In the genomic region with DNA sequence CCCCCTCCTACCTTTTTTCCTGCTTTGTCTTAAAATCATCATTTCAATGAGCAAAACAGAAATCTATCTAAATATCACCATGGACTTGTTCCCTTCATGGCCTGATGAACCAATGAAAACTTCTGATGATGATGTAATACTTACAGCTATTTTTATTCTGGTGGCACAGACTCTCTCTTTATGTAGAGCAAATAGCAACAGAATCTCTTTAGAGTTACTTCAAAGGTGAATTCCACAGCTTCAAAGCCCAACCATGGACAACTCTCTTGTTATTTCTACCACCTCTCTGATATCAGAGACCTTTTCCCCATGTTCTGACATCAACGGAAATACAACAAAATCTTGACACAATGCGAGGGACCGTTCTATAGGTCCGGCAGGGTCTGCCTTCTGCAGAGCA, we compare ENCODE assay signal across 1 cellular context.
TF ChIP-seq lines count a peak whose summit lies in the region.

No MANE protein-coding gene starts in this region.

TF ChIP-seq in HepG2, 621 proteins besides CTCF, POLR2A, EP300 and RAD21 (continued from another document):
- TF ChIP-seq, protein P1, sequence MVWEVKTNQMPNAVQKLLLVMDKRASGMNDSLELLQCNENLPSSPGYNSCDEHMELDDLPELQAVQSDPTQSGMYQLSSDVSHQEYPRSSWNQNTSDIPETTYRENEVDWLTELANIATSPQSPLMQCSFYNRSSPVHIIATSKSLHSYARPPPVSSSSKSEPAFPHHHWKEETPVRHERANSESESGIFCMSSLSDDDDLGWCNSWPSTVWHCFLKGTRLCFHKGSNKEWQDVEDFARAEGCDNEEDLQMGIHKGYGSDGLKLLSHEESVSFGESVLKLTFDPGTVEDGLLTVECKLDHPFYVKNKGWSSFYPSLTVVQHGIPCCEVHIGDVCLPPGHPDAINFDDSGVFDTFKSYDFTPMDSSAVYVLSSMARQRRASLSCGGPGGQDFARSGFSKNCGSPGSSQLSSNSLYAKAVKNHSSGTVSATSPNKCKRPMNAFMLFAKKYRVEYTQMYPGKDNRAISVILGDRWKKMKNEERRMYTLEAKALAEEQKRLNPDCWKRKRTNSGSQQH (CRISPR knock-in tag; IDR thresholded peaks at IDR 0.05; ENCODE audit: low read depth) = no peak
- TF ChIP-seq, protein P2, sequence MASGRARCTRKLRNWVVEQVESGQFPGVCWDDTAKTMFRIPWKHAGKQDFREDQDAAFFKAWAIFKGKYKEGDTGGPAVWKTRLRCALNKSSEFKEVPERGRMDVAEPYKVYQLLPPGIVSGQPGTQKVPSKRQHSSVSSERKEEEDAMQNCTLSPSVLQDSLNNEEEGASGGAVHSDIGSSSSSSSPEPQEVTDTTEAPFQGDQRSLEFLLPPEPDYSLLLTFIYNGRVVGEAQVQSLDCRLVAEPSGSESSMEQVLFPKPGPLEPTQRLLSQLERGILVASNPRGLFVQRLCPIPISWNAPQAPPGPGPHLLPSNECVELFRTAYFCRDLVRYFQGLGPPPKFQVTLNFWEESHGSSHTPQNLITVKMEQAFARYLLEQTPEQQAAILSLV (CRISPR knock-in tag; IDR thresholded peaks at IDR 0.05; ENCODE audit: borderline replicate concordance) = no peak
